8 cellular contexts compared by ENCODE assay signal in the genomic region with DNA sequence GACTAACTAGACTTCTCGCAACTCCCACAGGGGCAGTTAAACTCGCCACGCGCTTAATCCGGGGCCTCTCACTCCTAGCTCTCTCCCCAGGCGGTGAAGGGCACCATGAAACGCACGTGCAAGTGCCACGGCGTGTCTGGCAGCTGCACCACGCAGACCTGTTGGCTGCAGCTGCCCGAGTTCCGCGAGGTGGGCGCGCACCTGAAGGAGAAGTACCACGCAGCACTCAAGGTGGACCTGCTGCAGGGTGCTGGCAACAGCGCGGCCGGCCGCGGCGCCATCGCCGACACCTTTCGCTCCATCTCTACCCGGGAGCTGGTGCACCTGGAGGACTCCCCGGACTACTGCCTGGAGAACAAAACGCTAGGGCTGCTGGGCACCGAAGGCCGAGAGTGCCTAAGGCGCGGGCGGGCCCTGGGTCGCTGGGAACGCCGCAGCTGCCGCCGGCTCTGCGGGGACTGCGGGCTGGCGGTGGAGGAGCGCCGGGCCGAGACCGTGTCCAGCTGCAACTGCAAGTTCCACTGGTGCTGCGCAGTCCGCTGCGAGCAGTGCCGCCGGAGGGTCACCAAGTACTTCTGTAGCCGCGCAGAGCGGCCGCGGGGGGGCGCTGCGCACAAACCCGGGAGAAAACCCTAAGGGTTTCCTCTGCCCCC. TPM values are rescaled to one million over a fixed set of nuclear protein-coding genes. Genes with fewer than 3 reads are reported as not detected.
DNase-seq lines count a peak whose midpoint lies in the region; ATAC-seq lines count a peak whose summit lies in the region.

No MANE protein-coding gene starts in this region.

- ATAC-seq in HG03460 (IDR thresholded peaks at IDR 0.05; ENCODE audit: unreplicated experiment): no peak

- H3K36me3 ChIP-seq in H7 (replicated peaks; ENCODE audit: control insufficient read depth, insufficient read depth, low read length): no peaks in the 10 kb centered on the region

- peak overlapping the region; percentile 44 for H3K4me3 ChIP-seq in H7 (ENCODE audit: insufficient read depth, low read depth, low read length)

- peaks cover 78% of the 10 kb centered on the region for H3K27me3 ChIP-seq in H7 (ENCODE audit: control insufficient read depth, insufficient read depth, low read length)

- DNase-seq in COR-L47 (lab: John Stamatoyannopoulos, UW): peak; percentile 27
- peak; percentile 90 for DNase-seq in H7
- DNase-seq in NCI-H2171 treated with DMSO at 0.1 percent for 48 hours (lab: John Stamatoyannopoulos, UW): peak; percentile 52
- peak; percentile 44 for DNase-seq in activated CD4-positive, alpha-beta T cell treated with anti-CD3 and anti-CD28 coated beads for 1 hour
- DNase-seq in cerebellar cortex (ENCODE audit: low spot score): peak; percentile 61
- DNase-seq in islet precursor cell: peak; percentile 86
- peak; percentile 33 for DNase-seq in smooth muscle cell of the brain vasculature (ENCODE audit: low read depth, low spot score)

RNA-seq across cellular contexts. Expression of a gene that starts 19.5 kb away (rescaled TPM):
- 0.10 and 0.37 TPM in 2 replicates for total RNA-seq in H7 (2014; rRNA removed; shearing (Covaris generic))

RNA-seq across cellular contexts. Expression of a gene that starts 37.4 kb away (rescaled TPM):
- total RNA-seq in H7 (2014; rRNA removed; shearing (Covaris generic)): 1.3 and 3.2 TPM in 2 replicates

RNA-seq across cellular contexts. Expression of a gene that starts 47.4 kb away (rescaled TPM):
- total RNA-seq in H7 (2014; rRNA removed; shearing (Covaris generic)): 206 and 222 TPM in 2 replicates

RNA-seq across cellular contexts. Expression of a gene that starts 53.4 kb away (rescaled TPM):
- 8.1 and 10.0 TPM in 2 replicates for total RNA-seq in H7 (2014; rRNA removed; shearing (Covaris generic))

Comparison
In these comparisons a context has a peak if more than half of its experiments do, and no peak if none do; other contexts are left out.
1. DNase-seq: peak in every context shown above with its lines; median percentile 90 in H7; 86 in islet precursor cell; 61 in cerebellar cortex; 52 in NCI-H2171 treated with DMSO at 0.1 percent for 48 hours; 44 in activated CD4-positive, alpha-beta T cell treated with anti-CD3 and anti-CD28 coated beads for 1 hour; 33 in smooth muscle cell of the brain vasculature; 27 in COR-L47.